ENCODE assay signal across 8 cellular contexts in genomic region chr11:8814209-8814922, GRCh38.
DNase-seq lines count a peak whose midpoint lies in the region; ATAC-seq and TF ChIP-seq lines count a peak whose summit lies in the region.

No MANE protein-coding gene starts in this region.

- H3K4me2 ChIP-seq in DND-41 (ENCODE audit: insufficient read depth, low read length): no peak overlapping the region

- in situ Hi-C loops in astrocyte of the spinal cord (cut with HindIII; ENCODE audit: low sequenced_read_pairs): no loop called here

- TF ChIP-seq CTCF in DND-41 (IDR thresholded peaks at IDR 0.05; ENCODE audit: borderline replicate concordance, extremely low read depth, low read length, poor library complexity, severe bottlenecking): no peak
- no peak for TF ChIP-seq CTCF in astrocyte of the spinal cord (IDR thresholded peaks at IDR 0.05; ENCODE audit: low read depth, low read length)
- TF ChIP-seq CTCF in lower leg skin (IDR thresholded peaks at IDR 0.05): no peak

- no peak overlapping the region for H3K4me3 ChIP-seq in DND-41 (ENCODE audit: low read depth in 1 of 2, low read length in 2 of 2)
- H3K4me3 ChIP-seq in astrocyte of the spinal cord (ENCODE audit: low read depth, low read length): no peak overlapping the region
- no peak overlapping the region for H3K4me3 ChIP-seq in muscle layer of colon (ENCODE audit: low read depth in 1 of 2, low read length in 2 of 2)
- H3K4me3 ChIP-seq in lower leg skin (ENCODE audit: low read depth, poor library complexity, severe bottlenecking): no peak overlapping the region

- ATAC-seq in DND-41 (ENCODE audit: insufficient read depth, low read depth): peak; percentile 66
- ATAC-seq in HG02798 (IDR thresholded peaks at IDR 0.05; ENCODE audit: poor library complexity, unreplicated experiment): no peak
- ATAC-seq in HG03457 (IDR thresholded peaks at IDR 0.05; ENCODE audit: unreplicated experiment): no peak

- H3K4me1 ChIP-seq in DND-41 (ENCODE audit: insufficient read depth, low read length) (peaks cover 20% of the 10 kb centered on the region), muscle layer of colon (ENCODE audit: insufficient read depth, low read length) (peaks cover 39% of the 10 kb centered on the region)

- no peak for TF ChIP-seq POLR2A in lower leg skin (IDR thresholded peaks at IDR 0.05)

- H3K9me3 ChIP-seq in DND-41 (ENCODE audit: insufficient read depth, low read length, severe bottlenecking) (no peaks in the 10 kb centered on the region), muscle layer of colon (ENCODE audit: low read length) (no peaks in the 10 kb centered on the region)

- H4K20me1 ChIP-seq in DND-41 (ENCODE audit: insufficient read depth, low read length): no peaks in the 10 kb centered on the region

- H3K27me3 ChIP-seq in DND-41 (ENCODE audit: insufficient read depth, low read length, poor library complexity) (no peaks in the 10 kb centered on the region), muscle layer of colon (ENCODE audit: control insufficient read depth in 1 of 2, insufficient read depth in 2 of 2, low read length in 2 of 2) (no peaks in the 10 kb centered on the region)

- no peak overlapping the region for H3K9ac ChIP-seq in DND-41 (ENCODE audit: low read depth, low read length)
- peak overlapping the region; percentile 13 for H3K9ac ChIP-seq in muscle layer of colon (ENCODE audit: low read length)

- no peaks in the 10 kb centered on the region for H3K79me2 ChIP-seq in DND-41 (ENCODE audit: insufficient read depth, low read length)

- DNase-seq in DND-41: peak; percentile 32
- peak; percentile 47 for DNase-seq in HT-29 (ENCODE audit: low spot score)
- DNase-seq in astrocyte of the spinal cord (ENCODE audit: low read depth, low spot score): peak; percentile 46
- DNase-seq in lower leg skin (ENCODE audit: low spot score in 2 of 2): no peak
- no peak for DNase-seq in head of caudate nucleus

- H2AFZ ChIP-seq in DND-41 (ENCODE audit: low read depth, low read length): no peak overlapping the region

- 23 to 38% methylated on average over 4 of the region's 4 CpGs for WGBS in lower leg skin, 2 donors

- H3K27ac ChIP-seq in DND-41 (ENCODE audit: low read length) (peak overlapping the region; percentile 17; the same call in 1 of the 2 replicates), muscle layer of colon (ENCODE audit: low read depth, low read length) (peak overlapping the region; percentile 27)

- H3K36me3 ChIP-seq in DND-41 (ENCODE audit: insufficient read depth, low read length) (no peaks in the 10 kb centered on the region), muscle layer of colon (ENCODE audit: insufficient read depth, low read length) (no peaks in the 10 kb centered on the region)

- intact Hi-C loops in lower leg skin (cut with DNase I; ENCODE audit: low total_unique reads): no loop called here
- intact Hi-C loops in head of caudate nucleus (cut with DNase I): loop anchor here (5.0 kb wide), 1 partner anchor 132 kb away; the partner anchor contains the start of genes RPL27A and TRIM66

Comparison
In these comparisons a context has a peak if more than half of its experiments do, and no peak if none do; other contexts are left out.
1. DNase-seq: peak in DND-41 (single experiment), HT-29 (single experiment) and astrocyte of the spinal cord (single experiment); none in lower leg skin (0 of 2) and head of caudate nucleus (0 of 42).